In the genomic region with DNA sequence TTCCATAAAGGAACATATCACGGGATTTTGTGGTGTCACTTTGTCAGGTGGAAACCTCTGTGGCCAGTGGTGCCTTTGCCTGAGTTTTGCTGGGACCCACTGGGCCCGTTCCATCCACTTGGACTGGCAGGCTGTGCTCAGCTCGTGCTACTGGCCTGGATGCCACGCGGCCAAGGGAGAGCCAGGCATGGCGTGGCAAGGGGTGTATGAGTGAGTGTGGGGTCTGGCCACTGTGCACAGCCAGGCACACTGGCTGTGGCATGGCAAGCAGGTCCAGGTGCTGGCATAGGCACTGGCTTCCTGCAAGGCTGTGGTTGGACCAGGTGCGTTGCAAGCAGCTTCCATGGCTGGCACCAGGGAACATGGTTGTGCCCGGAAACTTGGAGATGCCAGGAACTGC, we compare ENCODE assay signal across 1 cellular context.
TF ChIP-seq lines count a peak whose summit lies in the region.

No MANE protein-coding gene starts in this region.

TF ChIP-seq in HepG2, 621 proteins besides CTCF, POLR2A, EP300 and RAD21 (continued from another document):
- TF ChIP-seq HNRNPL (IDR thresholded peaks at IDR 0.05; ENCODE audit: low read depth, low read length) (0 out of 2 replicates have a peak, but pooled peaks have one; percentile 45), ZNF563 (CRISPR knock-in tag; IDR thresholded peaks at IDR 0.05) (no peak)
TF ChIP-seq in HepG2: peak in this region for 2.
